8 cellular contexts compared by ENCODE assay signal in the genomic region with DNA sequence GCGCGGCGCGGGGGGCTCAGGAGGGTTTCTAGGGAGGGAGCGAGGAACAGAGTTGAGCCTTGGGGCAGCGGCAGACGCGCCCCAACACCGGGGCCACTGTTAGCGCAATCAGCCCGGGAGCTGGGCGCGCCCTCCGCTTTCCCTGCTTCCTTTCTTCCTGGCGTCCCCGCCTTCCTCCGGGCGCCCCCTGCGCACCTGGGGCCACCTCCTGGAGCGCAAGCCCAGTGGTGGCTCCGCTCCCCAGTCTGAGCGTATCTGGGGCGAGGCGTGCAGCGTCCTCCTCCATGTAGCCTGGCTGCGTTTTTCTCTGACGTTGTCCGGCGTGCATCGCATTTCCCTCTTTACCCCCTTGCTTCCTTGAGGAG. TPM values are rescaled to one million over a fixed set of nuclear protein-coding genes. Genes with fewer than 3 reads are reported as not detected.
DNase-seq lines count a peak whose midpoint lies in the region; ATAC-seq, FAIRE-seq and TF ChIP-seq lines count a peak whose summit lies in the region.

No MANE protein-coding gene starts in this region.

- H3K9me3 Mint-ChIP-seq in CD14-positive monocyte, result peaks cover 0 to 4% (median 2%) of the 10 kb centered on the region in 7 donors
- H3K9me3 Mint-ChIP-seq in activated naive CD8-positive, alpha-beta T cell treated with anti-CD3 and anti-CD28 coated beads, Interleukin-2, amount 50 U/mL, for 24 hours, result no peaks in the 10 kb centered on the region
- H3K9me3 Mint-ChIP-seq in memory B cell, result no peaks in the 10 kb centered on the region

- no peaks in the 10 kb centered on the region for H3K9me3 ChIP-seq in SJCRH30 (replicated peaks)

- TF ChIP-seq CTCF in CD14-positive monocyte (IDR thresholded peaks at IDR 0.05), result no peak

- H3K4me1 Mint-ChIP-seq in CD14-positive monocyte, result peaks cover 17% of the 10 kb centered on the region
- peaks cover 9% of the 10 kb centered on the region for H3K4me1 Mint-ChIP-seq in activated naive CD8-positive, alpha-beta T cell treated with anti-CD3 and anti-CD28 coated beads, Interleukin-2, amount 50 U/mL, for 24 hours
- H3K4me1 Mint-ChIP-seq in memory B cell, result peaks cover 12% of the 10 kb centered on the region

- H3K27ac ChIP-seq in SJCRH30, result no peak overlapping the region

- H3K27ac Mint-ChIP-seq in CD14-positive monocyte (peak overlapping the region in 2 of 7 donors; percentile 7 to 30), memory B cell (no peak overlapping the region)
- no peak overlapping the region for H3K27ac Mint-ChIP-seq in activated naive CD8-positive, alpha-beta T cell treated with anti-CD3 and anti-CD28 coated beads, Interleukin-2, amount 50 U/mL, for 24 hours

- peak; percentile 9 for ATAC-seq in activated naive CD8-positive, alpha-beta T cell treated with anti-CD3 and anti-CD28 coated beads, Interleukin-2, amount 50 U/mL, for 24 hours
- peak; percentile 50 for ATAC-seq in memory B cell (ENCODE audit: low read depth)
- ATAC-seq in HG02973 (IDR thresholded peaks at IDR 0.05; ENCODE audit: unreplicated experiment), result no peak
- no peak for ATAC-seq in GM21737 (IDR thresholded peaks at IDR 0.05; ENCODE audit: unreplicated experiment)

- no peaks in the 10 kb centered on the region for H3K4me1 ChIP-seq in SJCRH30

- H3K36me3 ChIP-seq in SJCRH30, result no peaks in the 10 kb centered on the region

- intact Hi-C loops in CD14-positive monocyte (cut with micrococcal nuclease), result loop anchor here in 1 of 2 donors (10.0 kb wide), 2 partner anchors 49 to 101 kb away; partner anchors contain the start of gene IWS1

- H3K4me3 Mint-ChIP-seq in CD14-positive monocyte (peak overlapping the region; percentile 70 to 87), memory B cell (peak overlapping the region; percentile 55)
- H3K4me3 Mint-ChIP-seq in activated naive CD8-positive, alpha-beta T cell treated with anti-CD3 and anti-CD28 coated beads, Interleukin-2, amount 50 U/mL, for 24 hours, result peak overlapping the region; percentile 52

- H3K27me3 ChIP-seq in SJCRH30, result no peaks in the 10 kb centered on the region

- no peaks in the 10 kb centered on the region for H3K36me3 Mint-ChIP-seq in CD14-positive monocyte
- no peaks in the 10 kb centered on the region for H3K36me3 Mint-ChIP-seq in activated naive CD8-positive, alpha-beta T cell treated with anti-CD3 and anti-CD28 coated beads, Interleukin-2, amount 50 U/mL, for 24 hours (ENCODE audit: low read depth)
- H3K36me3 Mint-ChIP-seq in memory B cell, result no peaks in the 10 kb centered on the region

- peaks cover 28 to 38% (median 37%) of the 10 kb centered on the region in 3 donors for H3K27me3 Mint-ChIP-seq in CD14-positive monocyte (ENCODE audit: low read depth in 3 of 3)
- peaks cover 43% of the 10 kb centered on the region for H3K27me3 Mint-ChIP-seq in activated naive CD8-positive, alpha-beta T cell treated with anti-CD3 and anti-CD28 coated beads, Interleukin-2, amount 50 U/mL, for 24 hours
- H3K27me3 Mint-ChIP-seq in memory B cell, result peaks cover 2% of the 10 kb centered on the region

- no peak overlapping the region for H3K4me3 ChIP-seq in SJCRH30

- no peak for DNase-seq in CD14-positive monocyte (ENCODE audit: low spot score)
- peak; percentile 25 for DNase-seq in HTR-8/SVneo (ENCODE audit: insufficient read length, low spot score)
- no peak for DNase-seq in activated naive CD8-positive, alpha-beta T cell treated with anti-CD3 and anti-CD28 coated beads, Interleukin-2, amount 50 U/mL, for 24 hours
- DNase-seq in memory B cell (ENCODE audit: low spot score in 2 of 2), result no peak
- DNase-seq in SJCRH30, result no peak
- no peak for DNase-seq in GM19239 (ENCODE audit: insufficient read length, low spot score)

- peak; percentile 16 for FAIRE-seq in HTR-8/SVneo (lab: Jason Lieb, UNC)
- FAIRE-seq in GM19239 (lab: Jason Lieb, UNC), result no peak

RNA-seq across cellular contexts. Expression of gene PROC, which starts 5.2 kb away (rescaled TPM):
- not detected for polyA plus RNA-seq in CD14-positive monocyte
- total RNA-seq in SJCRH30 (2014; rRNA removed; shearing (Covaris generic)), result not detected in 2 replicates

RNA-seq across cellular contexts. Expression of gene MAP3K2, which starts 35.7 kb away (rescaled TPM):
- polyA plus RNA-seq in CD14-positive monocyte, result 10 to 100 TPM; 66.3 to 86.4 TPM
- total RNA-seq in SJCRH30 (2014; rRNA removed; shearing (Covaris generic)), result 24.4 and 28.8 TPM in 2 replicates

Comparison
In these comparisons a context has a peak if more than half of its experiments do, and no peak if none do; other contexts are left out.
1. ATAC-seq: peak in activated naive CD8-positive, alpha-beta T cell treated with anti-CD3 and anti-CD28 coated beads, Interleukin-2, amount 50 U/mL, for 24 hours (single experiment) and memory B cell (single experiment); none in HG02973 (single experiment) and GM21737 (single experiment).
2. Peak in every context shown above with its lines, with median percentiles within 50 percentile points of each other: H3K4me3 Mint-ChIP-seq.